Comparison of ENCODE assay signal across 29 cellular contexts in genomic region chr13:67351114-67351513, GRCh38.
"Had no signal": no experiment of that assay in that cellular context is flagged by ENCODE, and none has a peak within 500 bp of the region (broad histone marks: within the 10 kb centered on the region; RNA-seq: fewer than 3 reads in every experiment).

No MANE protein-coding gene starts in this region.

- H3K27me3 ChIP-seq: colonic mucosa, dorsolateral prefrontal cortex, esophagus muscularis mucosa, esophagus squamous epithelium, foreskin keratinocyte, gastrocnemius medialis, gastroesophageal sphincter, heart left ventricle, heart right ventricle, hepatocyte had no signal

- H3K79me2 ChIP-seq: hepatocyte had no signal

- H2AFZ ChIP-seq: hepatocyte had no signal

- H3K9me3 ChIP-seq: colonic mucosa, esophagus squamous epithelium, gastrocnemius medialis, gastroesophageal sphincter had no signal

- DNase-seq: colonic mucosa; cortex of kidney; dermis blood vessel endothelial cell; dorsolateral prefrontal cortex; effector CD4-positive, alpha-beta T cell; effector CD8-positive, alpha-beta T cell; effector memory CD4-positive, alpha-beta T cell; effector memory CD8-positive, alpha-beta T cell; endodermal cell; erythroblast; esophagus squamous epithelium; foreskin fibroblast; foreskin keratinocyte; foreskin melanocyte; gastrocnemius medialis; glutamatergic neuron; head of caudate nucleus; heart left ventricle; heart right ventricle had no signal

- FAIRE-seq: colon, endometrium, endothelial cell of umbilical vein, frontal cortex had no signal

- H3K36me3 ChIP-seq: colonic mucosa, esophagus muscularis mucosa, esophagus squamous epithelium, gastrocnemius medialis, gastroesophageal sphincter, heart left ventricle, heart right ventricle had no signal

- ATAC-seq: effector memory CD8-positive, alpha-beta T cell; esophagus mucosa; foreskin keratinocyte; gastrocnemius medialis; gastroesophageal sphincter; heart left ventricle; heart right ventricle had no signal

- H3K4me2 ChIP-seq: hepatocyte had no signal

- H3K27ac ChIP-seq: colonic mucosa, coronary artery, dorsolateral prefrontal cortex, epithelial cell of prostate, esophagus muscularis mucosa, esophagus squamous epithelium, foreskin keratinocyte, gastrocnemius medialis, gastroesophageal sphincter, heart left ventricle, heart right ventricle, hepatocyte had no signal

- H3K4me1 ChIP-seq: colonic mucosa, esophagus muscularis mucosa, esophagus squamous epithelium, foreskin keratinocyte, gastrocnemius medialis, gastroesophageal sphincter, heart left ventricle, heart right ventricle had no signal

- H3K4me3 ChIP-seq: colonic mucosa, coronary artery, dorsolateral prefrontal cortex, esophagus muscularis mucosa, esophagus squamous epithelium, gastrocnemius medialis, gastroesophageal sphincter, heart left ventricle, heart right ventricle, hepatocyte had no signal
